Comparison of ENCODE assay signal across 10 cellular contexts in the genomic region with DNA sequence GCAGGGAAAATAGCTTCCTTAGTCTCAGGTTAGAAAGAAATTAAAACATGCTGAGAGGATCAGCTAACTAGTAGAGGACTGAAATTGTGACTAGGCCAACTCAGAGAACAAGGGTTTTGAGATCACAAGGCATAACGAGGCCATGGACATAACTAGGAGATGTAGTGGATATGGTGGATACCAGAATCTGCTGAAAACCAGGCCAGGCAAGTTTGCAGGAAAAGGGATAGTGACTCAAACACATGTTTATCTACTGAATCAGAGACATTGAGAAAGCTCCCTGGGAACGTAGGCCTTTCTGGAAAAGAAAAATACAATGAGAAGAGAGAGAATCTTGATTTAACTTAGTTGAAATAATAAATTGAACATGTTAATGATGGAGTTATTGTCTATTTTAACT.
A peak's percentile ranks its signal among the peaks of the same experiment; 100 is the strongest.
DNase-seq lines count a peak whose midpoint lies in the region; ATAC-seq and TF ChIP-seq lines count a peak whose summit lies in the region.
"Had no signal": no experiment of that assay in that cellular context is flagged by ENCODE, and none has a peak within 500 bp of the region (broad histone marks: within the 10 kb centered on the region; RNA-seq: fewer than 3 reads in every experiment).

No MANE protein-coding gene starts in this region.

- CTCF ChIA-PET in RWPE1 (lab: Yijun Ruan, JAX), result no interaction called here

- H3K27me3 ChIP-seq in osteoblast (ENCODE audit: insufficient read depth, low read length), result no peaks in the 10 kb centered on the region

- H2AFZ ChIP-seq in osteoblast (ENCODE audit: low read length), result peak overlapping the region; percentile 48

- no peaks in the 10 kb centered on the region for H3K79me2 ChIP-seq in osteoblast (ENCODE audit: insufficient read depth, low read length)

- peaks cover 8% of the 10 kb centered on the region for H3K4me1 ChIP-seq in osteoblast (ENCODE audit: insufficient read depth, low read length)

- no peak overlapping the region for H3K27ac ChIP-seq in RWPE1
- peak overlapping the region; percentile 72 for H3K27ac ChIP-seq in osteoblast (ENCODE audit: low read depth, low read length)

- no peaks in the 10 kb centered on the region for H4K20me1 ChIP-seq in osteoblast (ENCODE audit: insufficient read depth, low read length)

- POLR2A ChIA-PET in RWPE1 (lab: Yijun Ruan, JAX; ENCODE audit: low non-redundant PET), result no interaction called here

- no peak overlapping the region for H3K4me3 ChIP-seq in osteoblast (ENCODE audit: insufficient read depth, low read length)

- H3K9me3 ChIP-seq in osteoblast (ENCODE audit: low read depth, low read length), result no peaks in the 10 kb centered on the region

- DNase-seq in ELR (ENCODE audit: low read depth) (peak; percentile 81), RWPE1 (ENCODE audit: low spot score) (peak; percentile 54), osteoblast (ENCODE audit: insufficient read length, low spot score, missing footprints) (peak; percentile 77), NCI-H526 (lab: John Stamatoyannopoulos, UW) (no peak), KG1 (lab: John Stamatoyannopoulos, UW) (no peak), cerebellar cortex (ENCODE audit: low spot score) (no peak), NCI-H1436 (lab: John Stamatoyannopoulos, UW) (no peak)
- DNase-seq: activated CD4-positive, alpha-beta T cell treated with anti-CD3 and anti-CD28 coated beads, Interleukin-2, amount 10 ng/mL, durations not matched to agents 7 days and 5 days; NCI-H510A had no signal

- TF ChIP-seq CTCF in RWPE1 (conservative IDR thresholded peaks at IDR 0.05; ENCODE audit: low read depth) (no peak), osteoblast (IDR thresholded peaks at IDR 0.05; ENCODE audit: extremely low read depth, low read depth, low read length) (no peak)

- peak; percentile 59 for ATAC-seq in esophagus mucosa

- no peaks in the 10 kb centered on the region for H3K36me3 ChIP-seq in osteoblast (ENCODE audit: insufficient read depth, low read length)

- H3K4me2 ChIP-seq in osteoblast (ENCODE audit: insufficient read depth, low read length), result peak overlapping the region; percentile 9

Comparison
In these comparisons a context has a peak if more than half of its experiments do, and no peak if none do; other contexts are left out.
1. DNase-seq: peak in ELR (single experiment), RWPE1 (single experiment) and osteoblast (single experiment); none in NCI-H526 (0 of 2), KG1 (single experiment), cerebellar cortex (single experiment) and NCI-H1436 (single experiment).